Comparison of ENCODE assay signal across 1 cellular context in genomic region chr11:101466352-101466751, GRCh38.
TF ChIP-seq lines count a peak whose summit lies in the region.

No MANE protein-coding gene starts in this region.

TF ChIP-seq in IMR-90, 13 proteins besides CTCF, POLR2A, EP300 and RAD21:
- no peak for TF ChIP-seq ELK1 (IDR thresholded peaks at IDR 0.05; ENCODE audit: borderline replicate concordance, low read depth, low read length)
- TF ChIP-seq FOS (IDR thresholded peaks at IDR 0.05; ENCODE audit: low read depth, low read length), result no peak
- TF ChIP-seq MAFK (IDR thresholded peaks at IDR 0.05; ENCODE audit: low read depth, low read length), result no peak
- no peak for TF ChIP-seq BHLHE40 (IDR thresholded peaks at IDR 0.05; ENCODE audit: low read depth, low read length)
- TF ChIP-seq USF2 (IDR thresholded peaks at IDR 0.05; ENCODE audit: low read depth, low read length), result no peak
- no peak for TF ChIP-seq RFX5 (IDR thresholded peaks at IDR 0.05; ENCODE audit: low read depth, low read length)
- TF ChIP-seq RCOR1 (IDR thresholded peaks at IDR 0.05; ENCODE audit: insufficient replicate concordance, low read length), result no peak
- TF ChIP-seq CHD1 (IDR thresholded peaks at IDR 0.05; ENCODE audit: low read depth, low read length), result no peak
- TF ChIP-seq MAZ (IDR thresholded peaks at IDR 0.05; ENCODE audit: borderline replicate concordance, low read depth, low read length), result no peak
- TF ChIP-seq NFE2L2 (IDR thresholded peaks at IDR 0.05; ENCODE audit: low read depth, low read length), result no peak
